15 cellular contexts compared by ENCODE assay signal in the genomic region with DNA sequence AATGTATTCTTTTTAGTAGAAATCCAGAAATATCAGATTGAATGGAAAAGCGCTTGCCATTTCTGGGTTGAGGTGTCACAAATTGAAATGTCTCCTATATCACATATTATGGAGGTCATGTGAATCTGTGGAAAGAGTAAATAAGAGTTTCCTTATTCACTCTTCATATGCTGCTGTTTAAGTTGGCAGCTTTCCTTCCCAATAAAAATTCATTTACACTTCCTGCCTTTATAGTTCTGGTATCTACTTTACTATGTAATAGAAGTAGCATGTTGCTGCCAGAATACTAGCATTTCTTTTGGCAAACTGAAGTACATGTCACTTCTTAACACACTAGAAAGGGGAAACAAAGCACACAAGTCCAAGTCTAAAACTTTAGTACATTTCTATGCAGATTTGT.
DNase-seq lines count a peak whose midpoint lies in the region; TF ChIP-seq lines count a peak whose summit lies in the region.
"Had no signal": no experiment of that assay in that cellular context is flagged by ENCODE, and none has a peak within 500 bp of the region (broad histone marks: within the 10 kb centered on the region; RNA-seq: fewer than 3 reads in every experiment).

No MANE protein-coding gene starts in this region.

- H3K27ac ChIP-seq in VCaP (peak overlapping the region; percentile 77), prostate gland (no peak overlapping the region)
- H3K27ac ChIP-seq: GM23248 had no signal

- DNase-seq in LNCaP clone FGC (ENCODE audit: low read depth): peak; percentile 97
- peak; percentile 45 for DNase-seq in fibroblast of villous mesenchyme (ENCODE audit: low read depth)
- peak; percentile 11 for DNase-seq in prostate gland (ENCODE audit: low spot score)
- DNase-seq in NAMALWA (ENCODE audit: low spot score): no peak
- no peak for DNase-seq in NCI-H510A (lab: John Stamatoyannopoulos, UW)
- DNase-seq in stimulated activated CD4-positive, alpha-beta T cell treated with anti-CD3 and anti-CD28 coated beads, Interleukin-4, amount 100 ng/mL, for 24 hours: no peak
- DNase-seq: AML-193; CD4-positive, alpha-beta memory T cell; DMS153; DMS79 treated with DMSO at 0.1 percent for 48 hours; EL; GM23248 had no signal

- TF ChIP-seq POLR2A in prostate gland (IDR thresholded peaks at IDR 0.05): no peak

- H3K27me3 ChIP-seq in prostate gland (replicated peaks; ENCODE audit: insufficient read depth): no peaks in the 10 kb centered on the region

- intact Hi-C loops in prostate gland (cut with DNase I): no loop called here

- H3K9me3 ChIP-seq in prostate gland: no peaks in the 10 kb centered on the region
- H3K9me3 ChIP-seq: HAP-1 had no signal

- no peak for TF ChIP-seq CTCF in LNCaP clone FGC (IDR thresholded peaks at IDR 0.05; ENCODE audit: control insufficient read depth, extremely low read depth, insufficient read depth)
- TF ChIP-seq CTCF in VCaP (conservative IDR thresholded peaks at IDR 0.05): no peak
- TF ChIP-seq CTCF in fibroblast of villous mesenchyme (IDR thresholded peaks at IDR 0.05; ENCODE audit: insufficient read depth, low read depth, low read length): no peak
- TF ChIP-seq CTCF in prostate gland (IDR thresholded peaks at IDR 0.05): no peak

- H3K4me1 ChIP-seq in prostate gland (replicated peaks): peaks cover 3% of the 10 kb centered on the region
- H3K4me1 ChIP-seq: HAP-1 had no signal

- H3K4me3 ChIP-seq in LNCaP clone FGC (ENCODE audit: low read depth, low read length) (no peak overlapping the region), fibroblast of villous mesenchyme (ENCODE audit: low read depth, low read length) (no peak overlapping the region), prostate gland (no peak overlapping the region)
- H3K4me3 ChIP-seq: GM12878, GM23248, HAP-1 had no signal

- 55% methylated on average over 1 of the region's 1 CpG for WGBS in prostate gland

- H3K36me3 ChIP-seq in prostate gland: no peaks in the 10 kb centered on the region
- H3K36me3 ChIP-seq: HAP-1 had no signal

Comparison
In these comparisons a context has a peak if more than half of its experiments do, and no peak if none do; other contexts are left out.
1. DNase-seq: peak in LNCaP clone FGC (single experiment), fibroblast of villous mesenchyme (single experiment) and prostate gland (single experiment); none in NAMALWA (single experiment), NCI-H510A (single experiment) and stimulated activated CD4-positive, alpha-beta T cell treated with anti-CD3 and anti-CD28 coated beads, Interleukin-4, amount 100 ng/mL, for 24 hours (single experiment).